In genomic region chr17:57289613-57290012, GRCh38 we compare ENCODE assay signal across 25 cellular contexts. TPM values are rescaled to one million over a fixed set of nuclear protein-coding genes. Genes with fewer than 3 reads are reported as not detected.
DNase-seq lines count a peak whose midpoint lies in the region; ATAC-seq and TF ChIP-seq lines count a peak whose summit lies in the region.
"Had no signal": no experiment of that assay in that cellular context is flagged by ENCODE, and none has a peak within 500 bp of the region (broad histone marks: within the 10 kb centered on the region; RNA-seq: fewer than 3 reads in every experiment).

No MANE protein-coding gene starts in this region.

- H3K4me1 ChIP-seq in heart left ventricle (peaks cover 0 to 69% (median 34%) of the 10 kb centered on the region in 12 donors), right cardiac atrium (ENCODE audit: control insufficient read depth, insufficient read depth, low read length) (peaks cover 16% of the 10 kb centered on the region)

- peak overlapping the region in 7 of 10 donors; percentile 22 to 77 (median 48) for H3K27ac Mint-ChIP-seq in naive thymus-derived CD8-positive, alpha-beta T cell
- H3K27ac Mint-ChIP-seq in type B pancreatic cell = no peak overlapping the region
- no peak overlapping the region for H3K27ac Mint-ChIP-seq in activated CD8-positive, alpha-beta T cell treated with anti-CD3 and anti-CD28 coated beads, Interleukin-2, amount 10 ng/mL, durations not matched to agents 7 days and 5 days
- H3K27ac Mint-ChIP-seq: activated CD4-positive, alpha-beta memory T cell treated with anti-CD3 and anti-CD28 coated beads for 36 hours; natural killer cell; stimulated activated naive B cell treated with anti-CD40 and anti-IgM and Interleukin-4, amounts not matched to agents 10 μg/mL and 1 μg/mL and 100 μg/mL, for 72 hours had no signal

- peaks cover 0 to 4% (median 0%) of the 10 kb centered on the region in 9 donors for H3K36me3 ChIP-seq in heart left ventricle
- H3K36me3 ChIP-seq: thoracic aorta had no signal

- H3K27me3 Mint-ChIP-seq in naive thymus-derived CD8-positive, alpha-beta T cell = no peaks in the 10 kb centered on the region
- H3K27me3 Mint-ChIP-seq in type B pancreatic cell = no peaks in the 10 kb centered on the region
- H3K27me3 Mint-ChIP-seq in activated CD8-positive, alpha-beta T cell treated with anti-CD3 and anti-CD28 coated beads, Interleukin-2, amount 10 ng/mL, durations not matched to agents 7 days and 5 days (ENCODE audit: low read depth) = no peaks in the 10 kb centered on the region
- H3K27me3 Mint-ChIP-seq: activated CD4-positive, alpha-beta memory T cell treated with anti-CD3 and anti-CD28 coated beads for 36 hours; CD8-positive, alpha-beta memory T cell; central memory CD8-positive, alpha-beta T cell; stimulated activated naive B cell treated with anti-CD40 and anti-IgM and Interleukin-4, amounts not matched to agents 10 μg/mL and 1 μg/mL and 100 μg/mL, for 72 hours had no signal

- peaks cover 36 to 71% (median 66%) of the 10 kb centered on the region in 4 donors for H3K4me1 Mint-ChIP-seq in naive thymus-derived CD8-positive, alpha-beta T cell
- H3K4me1 Mint-ChIP-seq in type B pancreatic cell (ENCODE audit: unreplicated experiment) = peaks cover 79% of the 10 kb centered on the region
- H3K4me1 Mint-ChIP-seq in activated CD8-positive, alpha-beta T cell treated with anti-CD3 and anti-CD28 coated beads, Interleukin-2, amount 10 ng/mL, durations not matched to agents 7 days and 5 days (ENCODE audit: low read depth) = peaks cover 56% of the 10 kb centered on the region

- H3K9me3 ChIP-seq in heart left ventricle (no peaks in the 10 kb centered on the region), right cardiac atrium (ENCODE audit: control insufficient read depth, low read length) (no peaks in the 10 kb centered on the region)
- H3K9me3 ChIP-seq: thoracic aorta had no signal

- intact Hi-C loops in heart left ventricle (cut with DNase I) = loop anchor here in 1 of 10 donors (5.0 kb wide), 1 partner anchor 43 kb away; no protein-coding TSS in a partner anchor
- intact Hi-C loops in right cardiac atrium (cut with DNase I) = no loop called here

- no peak for DNase-seq in heart left ventricle
- DNase-seq in right cardiac atrium = no peak
- DNase-seq in caudate nucleus (lab: John Stamatoyannopoulos, UW) = peak in 1 of 61 donors; percentile 22
- no peak for DNase-seq in naive thymus-derived CD8-positive, alpha-beta T cell
- DNase-seq in type B pancreatic cell (ENCODE audit: extremely low spot score, unreplicated experiment) = no peak
- DNase-seq in activated CD8-positive, alpha-beta T cell treated with anti-CD3 and anti-CD28 coated beads, Interleukin-2, amount 10 ng/mL, durations not matched to agents 7 days and 5 days = no peak
- no peak for DNase-seq in iPS-NIHi11 (ENCODE audit: low spot score)
- DNase-seq: activated CD4-positive, alpha-beta memory T cell treated with anti-CD3 and anti-CD28 coated beads for 36 hours; activated CD4-positive, CD25-positive, alpha-beta regulatory T cell; activated gamma-delta T cell treated with Interleukin-2 at 50 U/mL for 16 hours; AML-193; CD8-positive, alpha-beta memory T cell; erythroblast; kidney glomerular epithelial cell; natural killer cell; NCI-H1105; NCI-H2029; NCI-H226; NCI-H748 treated with DMSO at 0.1 percent for 48 hours; stimulated activated naive B cell treated with anti-CD40 and anti-IgM and Interleukin-4, amounts not matched to agents 10 μg/mL and 1 μg/mL and 100 μg/mL, for 72 hours; T1000 had no signal

- no peak for TF ChIP-seq CTCF in heart left ventricle (IDR thresholded peaks at IDR 0.05)
- TF ChIP-seq CTCF in type B pancreatic cell (conservative IDR thresholded peaks at IDR 0.05) = no peak

- no peak overlapping the region for H3K4me3 Mint-ChIP-seq in naive thymus-derived CD8-positive, alpha-beta T cell
- peak overlapping the region; percentile 28 for H3K4me3 Mint-ChIP-seq in type B pancreatic cell
- no peak overlapping the region for H3K4me3 Mint-ChIP-seq in activated CD8-positive, alpha-beta T cell treated with anti-CD3 and anti-CD28 coated beads, Interleukin-2, amount 10 ng/mL, durations not matched to agents 7 days and 5 days
- H3K4me3 Mint-ChIP-seq: activated CD4-positive, alpha-beta memory T cell treated with anti-CD3 and anti-CD28 coated beads for 36 hours; CD8-positive, alpha-beta memory T cell; central memory CD8-positive, alpha-beta T cell; natural killer cell; stimulated activated naive B cell treated with anti-CD40 and anti-IgM and Interleukin-4, amounts not matched to agents 10 μg/mL and 1 μg/mL and 100 μg/mL, for 72 hours had no signal

- H3K27ac ChIP-seq in heart left ventricle = peak overlapping the region in 10 of 12 donors; percentile 27 to 77 (median 60)
- no peak overlapping the region for H3K27ac ChIP-seq in right cardiac atrium (ENCODE audit: low read length)
- peak overlapping the region; percentile 49 for H3K27ac ChIP-seq in caudate nucleus (ENCODE audit: low read depth, low read length)

- WGBS in heart left ventricle, 4 donors = 72 to 85% (median 80%) methylated on average over 6 to 8 of the region's 8 CpGs
- 71% methylated on average over 8 of the region's 8 CpGs for WGBS in right cardiac atrium

- H3K9me3 Mint-ChIP-seq in naive thymus-derived CD8-positive, alpha-beta T cell = no peaks in the 10 kb centered on the region
- no peaks in the 10 kb centered on the region for H3K9me3 Mint-ChIP-seq in type B pancreatic cell
- H3K9me3 Mint-ChIP-seq in activated CD8-positive, alpha-beta T cell treated with anti-CD3 and anti-CD28 coated beads, Interleukin-2, amount 10 ng/mL, durations not matched to agents 7 days and 5 days (ENCODE audit: insufficient read depth) = no peaks in the 10 kb centered on the region
- H3K9me3 Mint-ChIP-seq: activated CD4-positive, alpha-beta memory T cell treated with anti-CD3 and anti-CD28 coated beads for 36 hours; CD8-positive, alpha-beta memory T cell; central memory CD8-positive, alpha-beta T cell; natural killer cell; stimulated activated naive B cell treated with anti-CD40 and anti-IgM and Interleukin-4, amounts not matched to agents 10 μg/mL and 1 μg/mL and 100 μg/mL, for 72 hours had no signal

- H3K4me3 ChIP-seq in heart left ventricle (no peak overlapping the region), right cardiac atrium (ENCODE audit: low read length) (no peak overlapping the region)
- H3K4me3 ChIP-seq: smooth muscle cell, thoracic aorta had no signal

- H3K36me3 Mint-ChIP-seq in naive thymus-derived CD8-positive, alpha-beta T cell = peaks cover 0 to 38% (median 0%) of the 10 kb centered on the region in 3 donors
- H3K36me3 Mint-ChIP-seq in type B pancreatic cell = peaks cover 26% of the 10 kb centered on the region
- H3K36me3 Mint-ChIP-seq in activated CD8-positive, alpha-beta T cell treated with anti-CD3 and anti-CD28 coated beads, Interleukin-2, amount 10 ng/mL, durations not matched to agents 7 days and 5 days (ENCODE audit: low read depth) = peaks cover 39% of the 10 kb centered on the region
- H3K36me3 Mint-ChIP-seq: natural killer cell had no signal

- TF ChIP-seq POLR2A in heart left ventricle (IDR thresholded peaks at IDR 0.05) = no peak

- H3K27me3 ChIP-seq in heart left ventricle (no peaks in the 10 kb centered on the region), right cardiac atrium (ENCODE audit: control insufficient read depth, insufficient read depth) (no peaks in the 10 kb centered on the region)

- POLR2A ChIA-PET in naive thymus-derived CD8-positive, alpha-beta T cell (lab: Charles Lee) = interaction anchor here (0.7 kb wide), 1 partner anchor 560 kb away, joined by 3 read pairs; no protein-coding TSS in a partner anchor
- POLR2A ChIA-PET in activated CD8-positive, alpha-beta T cell treated with anti-CD3 and anti-CD28 coated beads, Interleukin-2, amount 10 ng/mL, durations not matched to agents 7 days and 5 days (lab: Charles Lee) = no interaction called here

- no peak for ATAC-seq in heart left ventricle
- no peak for ATAC-seq in right cardiac atrium
- no peak for ATAC-seq in naive thymus-derived CD8-positive, alpha-beta T cell
- ATAC-seq in HG03460 (IDR thresholded peaks at IDR 0.05; ENCODE audit: unreplicated experiment) = no peak
- no peak for ATAC-seq in activated CD8-positive, alpha-beta T cell treated with anti-CD3 and anti-CD28 coated beads, Interleukin-2, amount 10 ng/mL, durations not matched to agents 7 days and 5 days
- ATAC-seq: natural killer cell had no signal

- CTCF ChIA-PET in activated CD8-positive, alpha-beta T cell treated with anti-CD3 and anti-CD28 coated beads, Interleukin-2, amount 10 ng/mL, durations not matched to agents 7 days and 5 days (lab: Charles Lee) = interaction anchor here (1.1 to 1.2 kb wide), 2 partner anchors 10 to 152 kb away, joined by 3 to 5 read pairs; no protein-coding TSS in a partner anchor

RNA-seq across cellular contexts. Expression of gene MSI2, which starts 33.3 kb away (rescaled TPM):
- 100 to 1,000 TPM in 6 of 9 donors, 10 to 100 TPM in 3; 43.2 to 120 (median 104) TPM for total RNA-seq in heart left ventricle
- polyA plus RNA-seq in heart left ventricle = 10 to 100 TPM; 35.9 to 51.5 TPM
- 100 to 1,000 TPM; 105 to 113 (median 109) TPM for total RNA-seq in right cardiac atrium
- polyA plus RNA-seq in right cardiac atrium = 43.9 TPM
- total RNA-seq in naive thymus-derived CD8-positive, alpha-beta T cell = 100 to 1,000 TPM; 122 to 136 TPM
- polyA plus RNA-seq in naive thymus-derived CD8-positive, alpha-beta T cell = 1 to 10 TPM; 2.5 to 4.9 (median 3.8) TPM
- 65.0 and 158 TPM in 2 replicates for total RNA-seq in type B pancreatic cell (ENCODE audit: low replicate concordance)
- 100 to 1,000 TPM; 123 to 125 TPM for total RNA-seq in activated CD8-positive, alpha-beta T cell treated with anti-CD3 and anti-CD28 coated beads, Interleukin-2, amount 10 ng/mL, durations not matched to agents 7 days and 5 days

Comparison
In these comparisons a context has a peak if more than half of its experiments do, and no peak if none do; other contexts are left out.
1. H3K27ac Mint-ChIP-seq: peak in naive thymus-derived CD8-positive, alpha-beta T cell (7 of 10); none in type B pancreatic cell (single experiment) and activated CD8-positive, alpha-beta T cell treated with anti-CD3 and anti-CD28 coated beads, Interleukin-2, amount 10 ng/mL, durations not matched to agents 7 days and 5 days (single experiment).